Comparison of ENCODE assay signal across 18 cellular contexts in the genomic region with DNA sequence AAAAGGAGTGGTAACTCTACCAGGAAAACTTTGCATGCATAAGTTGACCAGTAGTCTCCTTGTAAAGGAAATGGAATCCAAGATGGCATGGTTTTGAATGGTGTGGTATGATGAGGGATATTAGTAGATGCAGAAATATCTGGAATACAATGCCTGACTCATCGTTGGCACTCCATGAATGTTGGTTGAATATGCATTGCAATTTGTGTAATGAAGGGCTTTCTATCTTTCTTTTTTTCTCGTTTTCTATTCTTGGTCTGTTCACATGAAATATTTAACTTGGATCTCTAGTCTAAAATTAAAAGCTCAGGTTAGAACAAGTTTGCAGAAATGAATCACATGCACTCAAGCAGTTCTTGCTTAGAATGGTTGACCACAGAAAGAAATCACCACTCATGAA.
DNase-seq lines count a peak whose midpoint lies in the region; ATAC-seq, FAIRE-seq and TF ChIP-seq lines count a peak whose summit lies in the region.
"Had no signal": no experiment of that assay in that cellular context is flagged by ENCODE, and none has a peak within 500 bp of the region (broad histone marks: within the 10 kb centered on the region; RNA-seq: fewer than 3 reads in every experiment).

No MANE protein-coding gene starts in this region.

- no peaks in the 10 kb centered on the region for H3K79me2 ChIP-seq in PC-3 (ENCODE audit: low read length)

- WGBS in pancreas, 2 donors, result 55 to 62% methylated on average over 2 of the region's 2 CpGs

- H3K9me2 ChIP-seq in PC-3 (replicated peaks; ENCODE audit: low read length), result no peaks in the 10 kb centered on the region

- no peaks in the 10 kb centered on the region for H3K36me3 ChIP-seq in PC-3 (ENCODE audit: low read depth, low read length)
- H3K36me3 ChIP-seq in pancreas, result no peaks in the 10 kb centered on the region

- DNase-seq in COLO829 (ENCODE audit: low spot score) (peak; percentile 20), PC-3 (peak; percentile 30), epithelial cell of esophagus (ENCODE audit: low read depth) (peak; percentile 86), myocyte (ENCODE audit: low read depth) (peak; percentile 62), frontal cortex (ENCODE audit: low spot score in 2 of 2) (no peak), ecto neural progenitor cell (ENCODE audit: low spot score) (no peak), pancreas (no peak)
- DNase-seq: activated CD4-positive, alpha-beta memory T cell treated with anti-CD3 and anti-CD28 coated beads, Interleukin-2, amount 10 ng/mL, durations not matched to agents 7 days and 5 days; activated T-cell treated with anti-CD3 and anti-CD28 coated beads, Interleukin-2, amount 50 U/mL, for 48 hours; COR-L47; endodermal cell; GDM1; glutamatergic neuron; H9; NCI-H748 treated with DMSO at 0.1 percent for 48 hours; stimulated activated naive CD8-positive, alpha-beta T cell treated with anti-CD3 and anti-CD28 coated beads, Interleukin-15, amount 100 ng/mL, for 72 hours had no signal

- no peaks in the 10 kb centered on the region for H3K9me3 ChIP-seq in PC-3 (ENCODE audit: low read length)
- no peaks in the 10 kb centered on the region for H3K9me3 ChIP-seq in pancreas

- no peak for FAIRE-seq in frontal cortex (lab: Jason Lieb, UNC)
- FAIRE-seq in pancreas (lab: Jason Lieb, UNC), result no peak

- TF ChIP-seq CTCF in PC-3 (conservative IDR thresholded peaks at IDR 0.05; ENCODE audit: low read depth, low read length) (no peak), epithelial cell of esophagus (IDR thresholded peaks at IDR 0.05; ENCODE audit: insufficient read depth, low read depth, low read length, missing control alignments) (no peak), pancreas (IDR thresholded peaks at IDR 0.05) (no peak)

- H3K4me3 ChIP-seq in PC-3 (ENCODE audit: low read length), result no peak overlapping the region
- no peak overlapping the region for H3K4me3 ChIP-seq in epithelial cell of esophagus (ENCODE audit: low read length)
- H3K4me3 ChIP-seq in pancreas, result no peak overlapping the region

- H2AFZ ChIP-seq in PC-3 (ENCODE audit: low read length), result no peak overlapping the region

- no peak overlapping the region for H3K9ac ChIP-seq in PC-3 (ENCODE audit: low read length)

- intact Hi-C loops in PC-3 (cut with micrococcal nuclease), result no loop called here
- intact Hi-C loops in pancreas (cut with DNase I), result no loop called here

- H3K27ac ChIP-seq in PC-3 (ENCODE audit: low read length), result no peak overlapping the region
- H3K27ac ChIP-seq in pancreas, result no peak overlapping the region
- H3K27ac ChIP-seq: VCaP had no signal

- H3K4me1 ChIP-seq in PC-3 (ENCODE audit: insufficient read depth, low read length), result peaks cover 7% of the 10 kb centered on the region; the same call in 1 of the 2 replicates
- H3K4me1 ChIP-seq in pancreas, result no peaks in the 10 kb centered on the region

- H3F3A ChIP-seq in PC-3 (ENCODE audit: low read length, unreplicated experiment), result no peaks in the 10 kb centered on the region

- CTCF ChIA-PET in PC-3 (lab: Charles Lee), result no interaction called here

- no TSS peak for BruUV-seq in PC-3 (replicated peaks; lab: Mats Ljungman, UMichigan)

- no peaks in the 10 kb centered on the region for H3K27me3 ChIP-seq in PC-3 (ENCODE audit: low read length)
- no peaks in the 10 kb centered on the region for H3K27me3 ChIP-seq in pancreas

- H4K20me1 ChIP-seq in PC-3 (ENCODE audit: low read length), result no peaks in the 10 kb centered on the region

- H3K4me2 ChIP-seq in PC-3 (ENCODE audit: low read length), result no peak overlapping the region

- POLR2A ChIA-PET in PC-3 (lab: Charles Lee; ENCODE audit: unreplicated experiment), result no interaction called here

- ATAC-seq in PC-3 (no peak; the same call in 1 of the 2 replicates), pancreas (no peak), HG03442 (IDR thresholded peaks at IDR 0.05; ENCODE audit: unreplicated experiment) (no peak)
- ATAC-seq: stimulated activated naive CD8-positive, alpha-beta T cell treated with anti-CD3 and anti-CD28 coated beads, Interleukin-15, amount 100 ng/mL, for 72 hours had no signal

Comparison
In these comparisons a context has a peak if more than half of its experiments do, and no peak if none do; other contexts are left out.
1. DNase-seq: peak in COLO829 (single experiment), PC-3 (single experiment), epithelial cell of esophagus (single experiment) and myocyte (single experiment); none in frontal cortex (0 of 2), ecto neural progenitor cell (single experiment) and pancreas (0 of 6).